9 cellular contexts compared by ENCODE assay signal in genomic region chrX:72308209-72308565, GRCh38. TPM values are rescaled to one million over a fixed set of nuclear protein-coding genes. Genes with fewer than 3 reads are reported as not detected.
DNase-seq lines count a peak whose midpoint lies in the region; ATAC-seq and TF ChIP-seq lines count a peak whose summit lies in the region.
"Had no signal": no experiment of that assay in that cellular context is flagged by ENCODE, and none has a peak within 500 bp of the region (broad histone marks: within the 10 kb centered on the region; RNA-seq: fewer than 3 reads in every experiment).

No MANE protein-coding gene starts in this region.

- no peak for DNase-seq in CD8-positive, alpha-beta memory T cell
- DNase-seq in effector memory CD8-positive, alpha-beta T cell: no peak
- DNase-seq in osteocyte (ENCODE audit: extremely low spot score, unreplicated experiment) (no peak), NCI-H1436 treated with DMSO at 0.1 percent for 48 hours (lab: John Stamatoyannopoulos, UW) (no peak), hippocampal formation (lab: John Stamatoyannopoulos, UW) (no peak), hepatic stellate cell (ENCODE audit: low spot score) (no peak)
- DNase-seq: GOT3 had no signal

- H3K4me1 Mint-ChIP-seq in CD8-positive, alpha-beta memory T cell: peaks cover 29 to 39% (median 31%) of the 10 kb centered on the region in 3 donors
- H3K4me1 Mint-ChIP-seq in IgD-negative memory B cell: peaks cover 6 to 17% (median 15%) of the 10 kb centered on the region in 3 donors
- peaks cover 16 to 20% of the 10 kb centered on the region in 2 donors for H3K4me1 Mint-ChIP-seq in effector memory CD8-positive, alpha-beta T cell (ENCODE audit: low read depth in 2 of 2)
- peaks cover 23% of the 10 kb centered on the region for H3K4me1 Mint-ChIP-seq in osteocyte (ENCODE audit: unreplicated experiment)

- H3K4me3 Mint-ChIP-seq in CD8-positive, alpha-beta memory T cell: peak overlapping the region; percentile 59 to 86 (median 79)
- peak overlapping the region; percentile 44 to 87 (median 86) for H3K4me3 Mint-ChIP-seq in IgD-negative memory B cell
- peak overlapping the region; percentile 93 to 95 for H3K4me3 Mint-ChIP-seq in effector memory CD8-positive, alpha-beta T cell
- H3K4me3 Mint-ChIP-seq in osteocyte (ENCODE audit: unreplicated experiment): peak overlapping the region; percentile 57

- TF ChIP-seq CTCF in osteocyte (IDR thresholded peaks at IDR 0.05): no peak

- no peak overlapping the region for H3K4me3 ChIP-seq in CD8-positive, alpha-beta memory T cell (ENCODE audit: low read length)

- H3K36me3 ChIP-seq in CD8-positive, alpha-beta memory T cell (ENCODE audit: insufficient read depth, low read length): no peaks in the 10 kb centered on the region
- H3K36me3 ChIP-seq: uterus had no signal

- POLR2A ChIA-PET in CD8-positive, alpha-beta memory T cell (lab: Charles Lee): no interaction called here

- peaks cover 42 to 53% of the 10 kb centered on the region in 2 donors for H3K27me3 Mint-ChIP-seq in CD8-positive, alpha-beta memory T cell
- H3K27me3 Mint-ChIP-seq in IgD-negative memory B cell (peaks cover 47% of the 10 kb centered on the region), osteocyte (ENCODE audit: unreplicated experiment) (peaks cover 18% of the 10 kb centered on the region)
- H3K27me3 Mint-ChIP-seq in effector memory CD8-positive, alpha-beta T cell: peaks cover 38 to 66% of the 10 kb centered on the region in 2 donors

- no peak for ATAC-seq in effector memory CD8-positive, alpha-beta T cell (replicated peaks)

- peaks cover 0 to 3% (median 2%) of the 10 kb centered on the region in 3 donors for H3K36me3 Mint-ChIP-seq in CD8-positive, alpha-beta memory T cell
- H3K36me3 Mint-ChIP-seq in IgD-negative memory B cell (no peaks in the 10 kb centered on the region), osteocyte (ENCODE audit: unreplicated experiment) (no peaks in the 10 kb centered on the region)
- H3K36me3 Mint-ChIP-seq in effector memory CD8-positive, alpha-beta T cell (ENCODE audit: insufficient read depth): peaks cover 7% of the 10 kb centered on the region

- H3K9me3 ChIP-seq in CD8-positive, alpha-beta memory T cell (ENCODE audit: low read length): no peaks in the 10 kb centered on the region
- H3K9me3 ChIP-seq: uterus had no signal

- CTCF ChIA-PET in CD8-positive, alpha-beta memory T cell (lab: Charles Lee): interaction anchor here (1.4 kb wide), 1 partner anchor 31 kb away, joined by 4 read pairs; the partner anchor contains the start of gene RPS4X

- peaks cover 15% of the 10 kb centered on the region for H3K4me1 ChIP-seq in CD8-positive, alpha-beta memory T cell (ENCODE audit: insufficient read depth, low read length)

- peaks cover 23% of the 10 kb centered on the region for H3K27me3 ChIP-seq in CD8-positive, alpha-beta memory T cell (ENCODE audit: insufficient read depth, low read length, poor library complexity, severe bottlenecking)

- peaks cover 0 to 2% (median 0%) of the 10 kb centered on the region in 5 donors for H3K9me3 Mint-ChIP-seq in CD8-positive, alpha-beta memory T cell
- H3K9me3 Mint-ChIP-seq in IgD-negative memory B cell (no peaks in the 10 kb centered on the region), osteocyte (ENCODE audit: unreplicated experiment) (no peaks in the 10 kb centered on the region)
- no peaks in the 10 kb centered on the region for H3K9me3 Mint-ChIP-seq in effector memory CD8-positive, alpha-beta T cell

- H3K27ac Mint-ChIP-seq in CD8-positive, alpha-beta memory T cell: no peak overlapping the region
- H3K27ac Mint-ChIP-seq in IgD-negative memory B cell (peak overlapping the region in 1 of 3 donors; percentile 57), osteocyte (ENCODE audit: unreplicated experiment) (no peak overlapping the region)
- no peak overlapping the region for H3K27ac Mint-ChIP-seq in effector memory CD8-positive, alpha-beta T cell

- no peak overlapping the region for H3K27ac ChIP-seq in CD8-positive, alpha-beta memory T cell (ENCODE audit: low read depth, low read length)
- H3K27ac ChIP-seq: uterus had no signal

RNA-seq across cellular contexts. Expression of gene CITED1, which starts 2.5 kb away (rescaled TPM):
- not detected for total RNA-seq in CD8-positive, alpha-beta memory T cell
- polyA plus RNA-seq in CD8-positive, alpha-beta memory T cell: not detected
- polyA plus RNA-seq in IgD-negative memory B cell: not detected
- 1.1 TPM in 1 of 2 replicates, not detected in the other for total RNA-seq in osteocyte

RNA-seq across cellular contexts. Expression of gene RPS4X, which starts 31.1 kb away (rescaled TPM):
- total RNA-seq in CD8-positive, alpha-beta memory T cell: 1,000 to 10,000 TPM; 1,253 to 1,306 TPM
- polyA plus RNA-seq in CD8-positive, alpha-beta memory T cell: 798 TPM
- 883 TPM for polyA plus RNA-seq in IgD-negative memory B cell
- total RNA-seq in osteocyte: 1,562 and 1,587 TPM in 2 replicates
